In the genomic region with DNA sequence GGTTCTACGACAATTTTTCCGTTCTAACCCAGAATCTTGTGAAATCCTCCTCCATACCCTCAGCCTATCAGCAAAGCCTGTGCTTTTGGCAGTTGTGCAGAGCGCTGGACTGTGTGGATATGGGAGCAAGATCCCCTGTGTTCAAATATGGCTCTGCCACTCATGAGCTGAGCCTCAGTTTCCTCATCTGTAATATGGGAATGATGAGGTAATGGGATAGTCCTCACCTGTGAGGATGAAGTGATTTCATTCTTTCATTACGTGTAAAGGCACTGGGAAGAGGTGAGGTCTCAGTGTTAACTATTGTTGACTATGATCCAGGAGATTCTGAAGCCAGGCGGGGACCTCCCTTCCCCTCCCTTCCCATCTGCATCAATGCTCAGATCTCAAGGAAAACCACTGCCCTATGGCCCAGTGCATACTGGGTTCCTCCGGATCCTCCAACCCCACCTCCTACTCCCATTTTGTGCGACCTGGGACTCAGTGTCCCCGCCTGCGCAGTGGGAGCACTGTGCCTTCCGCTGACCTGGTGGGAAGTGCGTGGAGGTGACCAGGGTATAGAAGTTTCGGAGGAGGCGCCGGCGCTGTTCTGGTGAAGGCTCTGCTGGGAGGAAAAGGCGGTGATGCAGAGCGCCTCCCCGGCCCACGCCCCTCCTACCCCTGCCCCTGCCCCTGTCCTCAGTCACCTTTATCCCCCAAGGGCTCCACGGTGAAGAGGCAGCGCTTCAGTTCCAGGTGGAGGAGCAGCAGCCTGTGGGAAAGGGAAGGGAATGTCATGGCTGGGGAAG, we compare ENCODE assay signal across 8 cellular contexts. TPM values are rescaled to one million over a fixed set of nuclear protein-coding genes. Genes with fewer than 3 reads are reported as not detected.
DNase-seq lines count a peak whose midpoint lies in the region; ATAC-seq, FAIRE-seq and TF ChIP-seq lines count a peak whose summit lies in the region.

No MANE protein-coding gene starts in this region.

- H3K4me1 ChIP-seq in fibroblast of lung (ENCODE audit: control insufficient read depth, extremely low read depth, insufficient read depth, low read length) (peaks cover 6% of the 10 kb centered on the region), gastrocnemius medialis (peaks cover 17 to 21% of the 10 kb centered on the region in 2 donors)

- no peak overlapping the region for H2AFZ ChIP-seq in fibroblast of lung (ENCODE audit: low read length)

- DNase-seq in GM12891 (ENCODE audit: insufficient read length, low spot score), result no peak
- DNase-seq in RWPE1 (ENCODE audit: low spot score), result no peak
- DNase-seq in fibroblast of lung (ENCODE audit: low read depth in 2 of 2), result no peak
- no peak for DNase-seq in gastrocnemius medialis
- DNase-seq in NCI-H2107 treated with DMSO at 0.1 percent for 48 hours (lab: John Stamatoyannopoulos, UW; ENCODE audit: unreplicated experiment), result no peak

- no peak overlapping the region for H3K9ac ChIP-seq in fibroblast of lung (ENCODE audit: insufficient read depth, low read length)

- H3K36me3 ChIP-seq in fibroblast of lung (ENCODE audit: control insufficient read depth, insufficient read depth, low read length) (peaks cover 16% of the 10 kb centered on the region), gastrocnemius medialis (peaks cover 0 to 10% of the 10 kb centered on the region in 2 donors)

- peak; percentile 33 for FAIRE-seq in GM12891 (lab: Jason Lieb, UNC)

- in situ Hi-C loops in gastrocnemius medialis (cut with MboI; ENCODE audit: low sequenced_read_pairs in 4 of 4), result no loop called here

- H3K4me3 ChIP-seq in fibroblast of lung (replicated peaks in 1 of 4; ENCODE audit: control extremely low read depth in 1 of 4, insufficient read depth in 1 of 4, low read depth in 3 of 4, low read length in 4 of 4), result peak overlapping the region in 1 of 4 experiments; percentile 25
- peak overlapping the region in 3 of 4 donors; percentile 67 to 87 (median 85) for H3K4me3 ChIP-seq in gastrocnemius medialis

- peak overlapping the region; percentile 20 for H3K4me2 ChIP-seq in fibroblast of lung (ENCODE audit: extremely low read depth, insufficient read depth, low read length)

- H4K20me1 ChIP-seq in fibroblast of lung (ENCODE audit: control insufficient read depth, extremely low read depth, insufficient read depth, low read length), result no peaks in the 10 kb centered on the region

- ATAC-seq in gastrocnemius medialis, result no peak
- ATAC-seq in HG03354 (IDR thresholded peaks at IDR 0.05; ENCODE audit: poor library complexity, severe bottlenecking, unreplicated experiment), result no peak
- no peak for ATAC-seq in HG03196 (IDR thresholded peaks at IDR 0.05; ENCODE audit: unreplicated experiment)
- ATAC-seq in GM19351 (IDR thresholded peaks at IDR 0.05; ENCODE audit: unreplicated experiment), result no peak

- no peaks in the 10 kb centered on the region for H3K79me2 ChIP-seq in fibroblast of lung (ENCODE audit: control insufficient read depth, insufficient read depth, low read length)

- intact Hi-C loops in gastrocnemius medialis (cut with DNase I; ENCODE audit: low total_unique reads), result loop anchor here (2.0 to 5.0 kb wide), 3 partner anchors 91 to 166 kb away; a partner anchor contains a TSS

- no peak for TF ChIP-seq POLR2A in GM12891 (IDR thresholded peaks at IDR 0.05; ENCODE audit: low read depth, low read length)
- TF ChIP-seq POLR2A in gastrocnemius medialis (IDR thresholded peaks at IDR 0.05), result no peak

- no peaks in the 10 kb centered on the region for H3K9me3 ChIP-seq in fibroblast of lung (ENCODE audit: control insufficient read depth, insufficient read depth, low read depth, low read length)
- no peaks in the 10 kb centered on the region for H3K9me3 ChIP-seq in gastrocnemius medialis

- no peak for TF ChIP-seq CTCF in RWPE1 (conservative IDR thresholded peaks at IDR 0.05; ENCODE audit: low read depth)
- no peak for TF ChIP-seq CTCF in fibroblast of lung (conservative IDR thresholded peaks at IDR 0.05 in 1 of 2, IDR thresholded peaks at IDR 0.05 in 1 of 2; ENCODE audit: low read depth in 1 of 2, low read length in 2 of 2)
- no peak for TF ChIP-seq CTCF in gastrocnemius medialis (IDR thresholded peaks at IDR 0.05 in 4 of 5, conservative IDR thresholded peaks at IDR 0.05 in 1 of 5)

- POLR2A ChIA-PET in RWPE1 (lab: Yijun Ruan, JAX; ENCODE audit: low non-redundant PET), result interaction anchor here (0.7 kb wide), 1 partner anchor 15 kb away, joined by 3 read pairs; no protein-coding TSS in a partner anchor

- H3K27ac ChIP-seq in RWPE1, result peak overlapping the region; percentile 84
- H3K27ac ChIP-seq in fibroblast of lung (ENCODE audit: insufficient read depth, low read length), result no peak overlapping the region
- H3K27ac ChIP-seq in gastrocnemius medialis, result peak overlapping the region; percentile 91 to 96 (median 94)

- CTCF ChIA-PET in RWPE1 (lab: Yijun Ruan, JAX), result interaction anchor here (0.6 kb wide), 1 partner anchor 127 kb away, joined by 3 read pairs; no protein-coding TSS in a partner anchor

- no peaks in the 10 kb centered on the region for H3K27me3 ChIP-seq in fibroblast of lung (ENCODE audit: control insufficient read depth, insufficient read depth, low read length)
- H3K27me3 ChIP-seq in gastrocnemius medialis, result no peaks in the 10 kb centered on the region

TF ChIP-seq in GM12891, 5 proteins besides CTCF, POLR2A, EP300 and RAD21:
- TF ChIP-seq PAX5 (IDR thresholded peaks at IDR 0.05; ENCODE audit: insufficient read depth, low read length, severe bottlenecking) (no peak), POU2F2 (IDR thresholded peaks at IDR 0.05; ENCODE audit: low read depth, low read length) (no peak), SPI1 (IDR thresholded peaks at IDR 0.05; ENCODE audit: low read depth, low read length) (no peak), TAF1 (IDR thresholded peaks at IDR 0.05; ENCODE audit: low read depth, low read length) (no peak), POLR2AphosphoS5 (IDR thresholded peaks at IDR 0.05; ENCODE audit: low read depth, low read length) (no peak)

RNA-seq across cellular contexts. Expression of a gene that starts 5.0 kb away (rescaled TPM):
- polyA plus RNA-seq in GM12891 (2012; ENCODE audit: low read depth, missing spikeins), result 15.1 TPM
- total RNA-seq in fibroblast of lung, result 32.9 and 34.3 TPM in 2 replicates
- polyA plus RNA-seq in fibroblast of lung, result 8.4 and 11.4 TPM in 2 replicates
- 11.5 and 15.3 TPM in 2 replicates for polyA plus RNA-seq in fibroblast of lung (2012)
- polyA minus RNA-seq in fibroblast of lung (ENCODE audit: low replicate concordance), result 4.0 and 26.6 TPM in 2 replicates
- total RNA-seq in gastrocnemius medialis, result 10 to 100 TPM; 14.2 to 35.5 (median 26.0) TPM

RNA-seq across cellular contexts. Expression of a gene that starts 10.0 kb away (rescaled TPM):
- 34.5 TPM for polyA plus RNA-seq in GM12891 (2012; ENCODE audit: low read depth, missing spikeins)
- total RNA-seq in fibroblast of lung (10.0 and 11.2 TPM in 2 replicates), gastrocnemius medialis (100 to 1,000 TPM in 1 of 4 donors, 10 to 100 TPM in 3; 46.6 to 105 (median 78.7) TPM)
- polyA plus RNA-seq in fibroblast of lung, result 20.2 and 28.6 TPM in 2 replicates
- 24.2 and 29.5 TPM in 2 replicates for polyA plus RNA-seq in fibroblast of lung (2012)
- 127 and 156 TPM in 2 replicates for polyA minus RNA-seq in fibroblast of lung (ENCODE audit: low replicate concordance)

RNA-seq across cellular contexts. Expression of a gene that starts 41.3 kb away (rescaled TPM):
- polyA plus RNA-seq in GM12891 (2012; ENCODE audit: low read depth, missing spikeins), result 55.1 TPM
- total RNA-seq in fibroblast of lung, result 53.4 and 95.0 TPM in 2 replicates
- polyA plus RNA-seq in fibroblast of lung, result 64.2 and 75.9 TPM in 2 replicates
- polyA plus RNA-seq in fibroblast of lung (2012), result 102 and 127 TPM in 2 replicates
- polyA minus RNA-seq in fibroblast of lung (ENCODE audit: low replicate concordance), result 174 and 193 TPM in 2 replicates
- 100 to 1,000 TPM in 3 of 4 donors, 10 to 100 TPM in 1; 94.2 to 142 (median 131) TPM for total RNA-seq in gastrocnemius medialis

RNA-seq across cellular contexts. Expression of a gene that starts 42.9 kb away (rescaled TPM):
- polyA plus RNA-seq in GM12891 (2012; ENCODE audit: low read depth, missing spikeins), result 50.1 TPM
- total RNA-seq in fibroblast of lung (35.2 and 56.0 TPM in 2 replicates), gastrocnemius medialis (10 to 100 TPM; 77.6 to 88.2 (median 87.0) TPM)
- 41.1 and 48.0 TPM in 2 replicates for polyA plus RNA-seq in fibroblast of lung
- 108 and 129 TPM in 2 replicates for polyA plus RNA-seq in fibroblast of lung (2012)
- polyA minus RNA-seq in fibroblast of lung (ENCODE audit: low replicate concordance), result 108 and 136 TPM in 2 replicates

RNA-seq across cellular contexts. Expression of a gene that starts 45.0 kb away (rescaled TPM):
- polyA plus RNA-seq in GM12891 (2012; ENCODE audit: low read depth, missing spikeins), result 0.09 TPM
- total RNA-seq in fibroblast of lung (0.26 TPM in 1 of 2 replicates, not detected in the other), gastrocnemius medialis (under 1 TPM in 2 of 4 donors, not detected in 2; 0.13 to 0.16 TPM)
- polyA plus RNA-seq in fibroblast of lung, result 0.07 TPM in 1 of 2 replicates, not detected in the other
- polyA plus RNA-seq in fibroblast of lung (2012), result 0.14 TPM in 1 of 2 replicates, not detected in the other
- polyA minus RNA-seq in fibroblast of lung (ENCODE audit: low replicate concordance), result not detected in 2 replicates
